10 cellular contexts compared by ENCODE assay signal in the genomic region with DNA sequence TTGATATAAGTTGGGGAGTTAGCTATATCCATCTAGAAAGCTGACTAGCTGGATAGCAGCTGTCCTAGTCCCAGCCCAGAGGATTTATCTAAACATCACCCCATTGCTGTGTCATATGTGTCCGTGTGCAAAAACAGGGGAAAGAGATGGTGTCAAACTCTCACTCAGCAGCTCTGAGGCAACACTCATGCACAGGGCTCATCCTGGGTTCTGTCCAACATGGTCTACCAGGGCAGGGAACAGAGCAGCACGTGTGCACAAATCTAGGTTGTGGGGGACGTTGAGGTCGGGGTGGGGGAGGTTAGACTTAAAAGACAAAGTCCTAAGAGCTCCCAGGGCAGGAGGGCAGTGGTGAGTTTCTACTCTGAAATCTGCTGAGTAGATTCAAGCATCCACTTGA. TPM values are rescaled to one million over a fixed set of nuclear protein-coding genes. Genes with fewer than 3 reads are reported as not detected.
DNase-seq lines count a peak whose midpoint lies in the region; ATAC-seq and TF ChIP-seq lines count a peak whose summit lies in the region.
"Had no signal": no experiment of that assay in that cellular context is flagged by ENCODE, and none has a peak within 500 bp of the region (broad histone marks: within the 10 kb centered on the region; RNA-seq: fewer than 3 reads in every experiment).

No MANE protein-coding gene starts in this region.

- TF ChIP-seq CTCF in natural killer cell (IDR thresholded peaks at IDR 0.05): no peak
- no peak for TF ChIP-seq CTCF in dorsolateral prefrontal cortex (IDR thresholded peaks at IDR 0.05 in 54 of 56, conservative IDR thresholded peaks at IDR 0.05 in 2 of 56; ENCODE audit: low read depth in 1 of 56, partially characterized antibody in 56 of 56)

- no peaks in the 10 kb centered on the region for H3K27me3 ChIP-seq in dorsolateral prefrontal cortex

- no peaks in the 10 kb centered on the region for H3K9me3 Mint-ChIP-seq in natural killer cell treated with Interleukin-12 subunit alpha and Interleukin-12 subunit beta and Interleukin-15 and Interleukin-18, amount 100 ng/mL, for 72 hours
- no peaks in the 10 kb centered on the region for H3K9me3 Mint-ChIP-seq in natural killer cell
- H3K9me3 Mint-ChIP-seq in naive thymus-derived CD8-positive, alpha-beta T cell: no peaks in the 10 kb centered on the region

- peak overlapping the region in 2 of 59 donors; percentile 13 to 17 for H3K4me3 ChIP-seq in dorsolateral prefrontal cortex
- H3K4me3 ChIP-seq: SK-N-MC had no signal

- peaks cover 32 to 46% of the 10 kb centered on the region in 2 donors for H3K4me1 Mint-ChIP-seq in natural killer cell treated with Interleukin-12 subunit alpha and Interleukin-12 subunit beta and Interleukin-15 and Interleukin-18, amount 100 ng/mL, for 72 hours (ENCODE audit: low read depth in 2 of 2)
- H3K4me1 Mint-ChIP-seq in natural killer cell: peaks cover 31 to 41% of the 10 kb centered on the region in 2 donors
- H3K4me1 Mint-ChIP-seq in naive thymus-derived CD8-positive, alpha-beta T cell: peaks cover 26 to 53% (median 47%) of the 10 kb centered on the region in 4 donors

- H3K27ac Mint-ChIP-seq in natural killer cell treated with Interleukin-12 subunit alpha and Interleukin-12 subunit beta and Interleukin-15 and Interleukin-18, amount 100 ng/mL, for 72 hours: peak overlapping the region; percentile 98 to 99
- peak overlapping the region in 1 of 2 donors; percentile 58 for H3K27ac Mint-ChIP-seq in natural killer cell
- H3K27ac Mint-ChIP-seq in naive thymus-derived CD8-positive, alpha-beta T cell: peak overlapping the region; percentile 16 to 79 (median 48)

- H3K36me3 Mint-ChIP-seq in natural killer cell treated with Interleukin-12 subunit alpha and Interleukin-12 subunit beta and Interleukin-15 and Interleukin-18, amount 100 ng/mL, for 72 hours: peaks cover 26% of the 10 kb centered on the region
- peaks cover 14% of the 10 kb centered on the region for H3K36me3 Mint-ChIP-seq in natural killer cell
- H3K36me3 Mint-ChIP-seq in naive thymus-derived CD8-positive, alpha-beta T cell: peaks cover 0 to 90% (median 7%) of the 10 kb centered on the region in 3 donors

- intact Hi-C loops in natural killer cell (cut with micrococcal nuclease): no loop called here
- intact Hi-C loops in dorsolateral prefrontal cortex (cut with DNase I): loop anchor here in 1 of 2 donors (5.0 kb wide), 1 partner anchor 526 kb away; the partner anchor contains the start of gene C2CD4D

- H3K4me3 Mint-ChIP-seq in natural killer cell treated with Interleukin-12 subunit alpha and Interleukin-12 subunit beta and Interleukin-15 and Interleukin-18, amount 100 ng/mL, for 72 hours: peak overlapping the region; percentile 59
- no peak overlapping the region for H3K4me3 Mint-ChIP-seq in natural killer cell
- no peak overlapping the region for H3K4me3 Mint-ChIP-seq in naive thymus-derived CD8-positive, alpha-beta T cell

- H3K27ac ChIP-seq in dorsolateral prefrontal cortex: peak overlapping the region in 58 of 59 donors; percentile 1 to 99 (median 93)
- H3K27ac ChIP-seq: SK-N-MC had no signal

- POLR2A ChIA-PET in naive thymus-derived CD8-positive, alpha-beta T cell (lab: Charles Lee): interaction anchor here (1.2 kb wide), 1 partner anchor 17 kb away, joined by 3 read pairs; no protein-coding TSS in a partner anchor

- no peaks in the 10 kb centered on the region for H3K27me3 Mint-ChIP-seq in natural killer cell treated with Interleukin-12 subunit alpha and Interleukin-12 subunit beta and Interleukin-15 and Interleukin-18, amount 100 ng/mL, for 72 hours
- no peaks in the 10 kb centered on the region for H3K27me3 Mint-ChIP-seq in natural killer cell (ENCODE audit: low read depth in 2 of 2)
- H3K27me3 Mint-ChIP-seq in naive thymus-derived CD8-positive, alpha-beta T cell: no peaks in the 10 kb centered on the region

- peak in 1 of 2 donors; percentile 14 for ATAC-seq in natural killer cell treated with Interleukin-12 subunit alpha and Interleukin-12 subunit beta and Interleukin-15 and Interleukin-18, amount 100 ng/mL, for 72 hours
- ATAC-seq in natural killer cell: no peak
- no peak for ATAC-seq in naive thymus-derived CD8-positive, alpha-beta T cell
- no peak for ATAC-seq in GM19463 (IDR thresholded peaks at IDR 0.05; ENCODE audit: unreplicated experiment)

- DNase-seq in natural killer cell treated with Interleukin-12 subunit alpha and Interleukin-12 subunit beta and Interleukin-15 and Interleukin-18, amount 100 ng/mL, for 72 hours (ENCODE audit: low spot score): no peak
- DNase-seq in natural killer cell (no peak), dorsolateral prefrontal cortex (no peak), kidney glomerular epithelial cell (lab: John Stamatoyannopoulos, UW) (no peak), glomerular visceral epithelial cell (ENCODE audit: extremely low spot score) (no peak), DMS53 (lab: John Stamatoyannopoulos, UW) (no peak)
- DNase-seq in naive thymus-derived CD8-positive, alpha-beta T cell: no peak
- DNase-seq: NCI-H2171 had no signal

RNA-seq across cellular contexts. Expression of gene PI4KB, which starts 16.2 kb away (rescaled TPM):
- 10 to 100 TPM; 69.9 to 82.3 TPM for total RNA-seq in natural killer cell treated with Interleukin-12 subunit alpha and Interleukin-12 subunit beta and Interleukin-15 and Interleukin-18, amount 100 ng/mL, for 72 hours
- total RNA-seq in natural killer cell: 10 to 100 TPM; 68.2 to 99.3 (median 95.0) TPM
- 100 to 1,000 TPM in 23 of 120 experiments, 10 to 100 TPM in 97; 67.1 to 120 (median 92.2) TPM for total RNA-seq in dorsolateral prefrontal cortex
- total RNA-seq in naive thymus-derived CD8-positive, alpha-beta T cell: 10 to 100 TPM; 91.8 to 96.6 TPM
- polyA plus RNA-seq in naive thymus-derived CD8-positive, alpha-beta T cell: 10 to 100 TPM; 42.4 to 63.3 (median 52.3) TPM

RNA-seq across cellular contexts. Expression of gene ZNF687, which starts 28.9 kb away (rescaled TPM):
- total RNA-seq in natural killer cell treated with Interleukin-12 subunit alpha and Interleukin-12 subunit beta and Interleukin-15 and Interleukin-18, amount 100 ng/mL, for 72 hours: 10 to 100 TPM; 29.1 to 31.2 TPM
- total RNA-seq in natural killer cell (10 to 100 TPM; 48.1 to 52.2 (median 48.6) TPM), dorsolateral prefrontal cortex (10 to 100 TPM; 16.1 to 36.4 (median 25.3) TPM)
- 10 to 100 TPM; 34.6 to 37.2 TPM for total RNA-seq in naive thymus-derived CD8-positive, alpha-beta T cell
- polyA plus RNA-seq in naive thymus-derived CD8-positive, alpha-beta T cell: 1 to 10 TPM in 1 of 3 donors, under 1 TPM in 2; 0.56 to 1.1 (median 0.96) TPM

RNA-seq across cellular contexts. Expression of gene RFX5, which starts 36.1 kb away (rescaled TPM):
- total RNA-seq in natural killer cell treated with Interleukin-12 subunit alpha and Interleukin-12 subunit beta and Interleukin-15 and Interleukin-18, amount 100 ng/mL, for 72 hours: 10 to 100 TPM; 40.3 to 95.4 TPM
- total RNA-seq in natural killer cell: 100 to 1,000 TPM in 2 of 3 donors, 10 to 100 TPM in 1; 72.6 to 111 (median 110) TPM
- 10 to 100 TPM; 21.1 to 65.9 (median 38.7) TPM for total RNA-seq in dorsolateral prefrontal cortex
- total RNA-seq in naive thymus-derived CD8-positive, alpha-beta T cell: 10 to 100 TPM; 64.5 to 68.3 TPM
- polyA plus RNA-seq in naive thymus-derived CD8-positive, alpha-beta T cell: 10 to 100 TPM; 22.8 to 38.8 (median 23.9) TPM

RNA-seq across cellular contexts. Expression of gene PSMD4, which starts 56.5 kb away (rescaled TPM):
- total RNA-seq in natural killer cell treated with Interleukin-12 subunit alpha and Interleukin-12 subunit beta and Interleukin-15 and Interleukin-18, amount 100 ng/mL, for 72 hours: 100 to 1,000 TPM; 193 to 235 TPM
- 100 to 1,000 TPM in 1 of 3 donors, 10 to 100 TPM in 2; 94.2 to 101 (median 99.3) TPM for total RNA-seq in natural killer cell
- total RNA-seq in dorsolateral prefrontal cortex: 100 to 1,000 TPM; 129 to 230 (median 181) TPM
- 100 to 1,000 TPM; 126 to 130 TPM for total RNA-seq in naive thymus-derived CD8-positive, alpha-beta T cell
- polyA plus RNA-seq in naive thymus-derived CD8-positive, alpha-beta T cell: 100 to 1,000 TPM; 220 to 239 (median 228) TPM
